ENCODE assay signal across 27 cellular contexts in genomic region chr5:54066433-54066832, GRCh38.
"Had no signal": no experiment of that assay in that cellular context is flagged by ENCODE, and none has a peak within 500 bp of the region (broad histone marks: within the 10 kb centered on the region; RNA-seq: fewer than 3 reads in every experiment).

No MANE protein-coding gene starts in this region.

- H3K36me3 ChIP-seq: cardiac muscle cell, ovary, right atrium auricular region, tibial artery had no signal

- H3K4me1 Mint-ChIP-seq: activated B cell treated with CpG ODN at 0.5 μM for 24 hours; activated CD4-positive, alpha-beta T cell treated with anti-CD3 and anti-CD28 coated beads for 36 hours; activated naive CD8-positive, alpha-beta T cell treated with anti-CD3 and anti-CD28 coated beads, Interleukin-2, amount 10 ng/mL, durations not matched to agents 7 days and 5 days had no signal

- H3K4me3 Mint-ChIP-seq: activated B cell treated with CpG ODN at 0.5 μM for 24 hours; activated CD4-positive, alpha-beta T cell treated with anti-CD3 and anti-CD28 coated beads for 36 hours; activated naive CD4-positive, alpha-beta T cell treated with anti-CD3 and anti-CD28 coated beads for 36 hours; activated naive CD8-positive, alpha-beta T cell treated with anti-CD3 and anti-CD28 coated beads, Interleukin-2, amount 10 ng/mL, durations not matched to agents 7 days and 5 days; mesothelial cell of epicardium; natural killer cell; stimulated activated naive CD8-positive, alpha-beta T cell treated with anti-CD3 and anti-CD28 coated beads, Interleukin-15, Interleukin-2, amounts not matched to agents 100 ng/mL and 50 ng/mL, for 24 hours had no signal

- H3K4me1 ChIP-seq: psoas muscle had no signal

- DNase-seq: activated B cell treated with CpG ODN at 0.5 μM for 24 hours; activated CD4-positive, alpha-beta T cell treated with anti-CD3 and anti-CD28 coated beads for 36 hours; activated CD4-positive, alpha-beta T cell treated with anti-CD3 and anti-CD28 coated beads, Interleukin-2, amount 50 U/mL, for 48 hours; activated CD8-positive, alpha-beta memory T cell treated with anti-CD3 and anti-CD28 coated beads, Interleukin-2, amount 50 U/mL, for 48 hours; activated effector memory CD4-positive, alpha-beta T cell treated with Interleukin-2 at 50 U/mL for 16 hours; activated naive CD4-positive, alpha-beta T cell treated with anti-CD3 and anti-CD28 coated beads for 36 hours; activated naive CD8-positive, alpha-beta T cell treated with anti-CD3 and anti-CD28 coated beads, Interleukin-2, amount 10 ng/mL, durations not matched to agents 7 days and 5 days; activated T-cell treated with anti-CD3 and anti-CD28 coated beads, Interleukin-2, amount 50 U/mL, for 48 hours; amygdala; dermis blood vessel endothelial cell; effector CD8-positive, alpha-beta T cell; foreskin melanocyte; kidney glomerular epithelial cell; left ventricle myocardium inferior; mammary epithelial cell; natural killer cell; ovary; psoas muscle; stimulated activated CD4-positive, alpha-beta T cell treated with anti-CD3 and anti-CD28 coated beads, Interleukin-4, amount 100 ng/mL, for 24 hours; substantia nigra; T1000; tibial artery had no signal

- H3K36me3 Mint-ChIP-seq: activated naive CD8-positive, alpha-beta T cell treated with anti-CD3 and anti-CD28 coated beads, Interleukin-2, amount 10 ng/mL, durations not matched to agents 7 days and 5 days; mesothelial cell of epicardium; natural killer cell had no signal

- H3K27ac ChIP-seq: cardiac muscle cell, hepatocyte, left ventricle myocardium inferior, ovary, psoas muscle, right atrium auricular region, tibial artery had no signal

- H3K9me3 ChIP-seq: left ventricle myocardium inferior, ovary, psoas muscle, right atrium auricular region, tibial artery had no signal

- H3K9me3 Mint-ChIP-seq: activated B cell treated with CpG ODN at 0.5 μM for 24 hours; activated naive CD4-positive, alpha-beta T cell treated with anti-CD3 and anti-CD28 coated beads for 36 hours; activated naive CD8-positive, alpha-beta T cell treated with anti-CD3 and anti-CD28 coated beads, Interleukin-2, amount 10 ng/mL, durations not matched to agents 7 days and 5 days; mesothelial cell of epicardium; natural killer cell; stimulated activated naive CD8-positive, alpha-beta T cell treated with anti-CD3 and anti-CD28 coated beads, Interleukin-15, Interleukin-2, amounts not matched to agents 100 ng/mL and 50 ng/mL, for 24 hours had no signal

- H3K27me3 ChIP-seq: cardiac muscle cell, hepatocyte, ovary, right atrium auricular region, tibial artery had no signal

- H3K4me3 ChIP-seq: cardiac muscle cell, hepatocyte, left ventricle myocardium inferior, ovary, psoas muscle, right atrium auricular region, tibial artery had no signal

- H3K27ac Mint-ChIP-seq: activated B cell treated with CpG ODN at 0.5 μM for 24 hours; activated CD4-positive, alpha-beta T cell treated with anti-CD3 and anti-CD28 coated beads for 36 hours; activated naive CD4-positive, alpha-beta T cell treated with anti-CD3 and anti-CD28 coated beads for 36 hours; activated naive CD8-positive, alpha-beta T cell treated with anti-CD3 and anti-CD28 coated beads, Interleukin-2, amount 10 ng/mL, durations not matched to agents 7 days and 5 days; mesothelial cell of epicardium; natural killer cell; stimulated activated naive CD8-positive, alpha-beta T cell treated with anti-CD3 and anti-CD28 coated beads, Interleukin-15, Interleukin-2, amounts not matched to agents 100 ng/mL and 50 ng/mL, for 24 hours had no signal

- H3K27me3 Mint-ChIP-seq: activated B cell treated with CpG ODN at 0.5 μM for 24 hours; activated CD4-positive, alpha-beta T cell treated with anti-CD3 and anti-CD28 coated beads for 36 hours; activated naive CD8-positive, alpha-beta T cell treated with anti-CD3 and anti-CD28 coated beads, Interleukin-2, amount 10 ng/mL, durations not matched to agents 7 days and 5 days; stimulated activated naive CD8-positive, alpha-beta T cell treated with anti-CD3 and anti-CD28 coated beads, Interleukin-15, Interleukin-2, amounts not matched to agents 100 ng/mL and 50 ng/mL, for 24 hours had no signal

- H3K4me2 ChIP-seq: hepatocyte had no signal

- H2AFZ ChIP-seq: hepatocyte had no signal

- H3K79me2 ChIP-seq: hepatocyte had no signal

- ATAC-seq: activated CD4-positive, alpha-beta T cell treated with anti-CD3 and anti-CD28 coated beads for 36 hours; natural killer cell; psoas muscle had no signal
